In genomic region chr10:3080608-3081007, GRCh38 we compare ENCODE assay signal across 15 cellular contexts. TPM values are rescaled to one million over a fixed set of nuclear protein-coding genes. Genes with fewer than 3 reads are reported as not detected.
DNase-seq lines count a peak whose midpoint lies in the region; ATAC-seq and TF ChIP-seq lines count a peak whose summit lies in the region.
"Had no signal": no experiment of that assay in that cellular context is flagged by ENCODE, and none has a peak within 500 bp of the region (broad histone marks: within the 10 kb centered on the region; RNA-seq: fewer than 3 reads in every experiment).

No MANE protein-coding gene starts in this region.

- H3K9ac ChIP-seq in PC-3 (ENCODE audit: low read length) (no peak overlapping the region), GM23248 (no peak overlapping the region)

- peaks cover 27% of the 10 kb centered on the region for H3K36me3 Mint-ChIP-seq in activated CD4-positive, alpha-beta T cell treated with anti-CD3 and anti-CD28 coated beads, Interleukin-2, amount 10 ng/mL, durations not matched to agents 7 days and 5 days (ENCODE audit: low read depth)

- H3K9me2 ChIP-seq in PC-3 (replicated peaks; ENCODE audit: low read length) (no peaks in the 10 kb centered on the region), GM23248 (ENCODE audit: insufficient read depth) (no peaks in the 10 kb centered on the region)

- ATAC-seq in heart left ventricle (peak; percentile 49 to 59 (median 56)), Right ventricle myocardium inferior (no peak), PC-3 (peak; percentile 40; the same call in 1 of the 2 replicates), omental fat pad (ENCODE audit: low FRiP score) (no peak), upper lobe of left lung (ENCODE audit: low FRiP score in 2 of 2) (no peak)
- ATAC-seq: stimulated activated naive B cell treated with anti-CD40 and anti-IgM and Interleukin-4, amounts not matched to agents 10 μg/mL and 1 μg/mL and 100 μg/mL, for 72 hours had no signal

- H3K27ac ChIP-seq in heart left ventricle, result no peak overlapping the region
- no peak overlapping the region for H3K27ac ChIP-seq in PC-3 (ENCODE audit: low read length)
- no peak overlapping the region for H3K27ac ChIP-seq in upper lobe of left lung
- H3K27ac ChIP-seq in GM23248, result no peak overlapping the region
- H3K27ac ChIP-seq: colonic mucosa had no signal

- no peak for TF ChIP-seq EP300 in upper lobe of left lung (IDR thresholded peaks at IDR 0.05)

- DNase-seq in heart left ventricle (no peak), Right ventricle myocardium inferior (ENCODE audit: missing footprints) (no peak), PC-3 (no peak), fibroblast of pulmonary artery (ENCODE audit: low read depth) (no peak), omental fat pad (ENCODE audit: low spot score) (no peak), upper lobe of left lung (no peak), GM23248 (no peak)
- no peak for DNase-seq in activated CD4-positive, alpha-beta T cell treated with anti-CD3 and anti-CD28 coated beads, Interleukin-2, amount 10 ng/mL, durations not matched to agents 7 days and 5 days
- DNase-seq: activated CD4-positive, alpha-beta T cell treated with anti-CD3 and anti-CD28 coated beads, Interleukin-2, amount 50 U/mL, for 4 hours; activated naive CD4-positive, alpha-beta T cell; colonic mucosa; NCI-H1436; posterior cingulate gyrus; stimulated activated CD4-positive, alpha-beta T cell treated with anti-CD3 and anti-CD28 coated beads, Interleukin-4, amount 100 ng/mL, for 24 hours; stimulated activated naive B cell treated with anti-CD40 and anti-IgM and Interleukin-4, amounts not matched to agents 10 μg/mL and 1 μg/mL and 100 μg/mL, for 72 hours had no signal

- H3K9me3 ChIP-seq in heart left ventricle, result no peaks in the 10 kb centered on the region
- H3K9me3 ChIP-seq in PC-3 (ENCODE audit: low read length), result no peaks in the 10 kb centered on the region
- no peaks in the 10 kb centered on the region for H3K9me3 ChIP-seq in upper lobe of left lung
- H3K9me3 ChIP-seq in GM23248 (ENCODE audit: low read depth), result no peaks in the 10 kb centered on the region
- H3K9me3 ChIP-seq: colonic mucosa had no signal

- WGBS in heart left ventricle, 4 donors, result 42 to 68% (median 46%) methylated on average over 7 of the region's 7 CpGs
- WGBS in upper lobe of left lung, 2 donors, result 83 to 86% methylated on average over 7 of the region's 7 CpGs
- 69 to 73% methylated on average over 7 of the region's 7 CpGs for WGBS in GM23248 (ENCODE audit: low coverage in 1 of 2, low lambda C conversion rate in 2 of 2, missing lambda C conversion rate in 2 of 2), 2 experiments

- in situ Hi-C loops in GM23248 (cut with MboI), result no loop called here

- H2AFZ ChIP-seq in PC-3 (ENCODE audit: low read length) (no peak overlapping the region), GM23248 (no peak overlapping the region)

- no TSS peak for BruUV-seq in PC-3 (replicated peaks; lab: Mats Ljungman, UMichigan)

- TF ChIP-seq POLR2A in heart left ventricle (IDR thresholded peaks at IDR 0.05) (no peak), upper lobe of left lung (IDR thresholded peaks at IDR 0.05) (no peak)

- no peak overlapping the region for H3K4me3 ChIP-seq in heart left ventricle
- no peak overlapping the region for H3K4me3 ChIP-seq in PC-3 (ENCODE audit: low read length)
- no peak overlapping the region for H3K4me3 ChIP-seq in fibroblast of pulmonary artery (replicated peaks; ENCODE audit: low read depth, low read length)
- no peak overlapping the region for H3K4me3 ChIP-seq in upper lobe of left lung
- H3K4me3 ChIP-seq in GM23248, result no peak overlapping the region
- H3K4me3 ChIP-seq: colonic mucosa had no signal

- no peak overlapping the region for H3K4me3 Mint-ChIP-seq in activated CD4-positive, alpha-beta T cell treated with anti-CD3 and anti-CD28 coated beads, Interleukin-2, amount 10 ng/mL, durations not matched to agents 7 days and 5 days
- H3K4me3 Mint-ChIP-seq: stimulated activated naive B cell treated with anti-CD40 and anti-IgM and Interleukin-4, amounts not matched to agents 10 μg/mL and 1 μg/mL and 100 μg/mL, for 72 hours had no signal

- no peaks in the 10 kb centered on the region for H3K9me3 Mint-ChIP-seq in activated CD4-positive, alpha-beta T cell treated with anti-CD3 and anti-CD28 coated beads, Interleukin-2, amount 10 ng/mL, durations not matched to agents 7 days and 5 days
- H3K9me3 Mint-ChIP-seq: stimulated activated naive B cell treated with anti-CD40 and anti-IgM and Interleukin-4, amounts not matched to agents 10 μg/mL and 1 μg/mL and 100 μg/mL, for 72 hours had no signal

- H3K4me1 ChIP-seq in heart left ventricle, result peaks cover 0 to 3% (median 0%) of the 10 kb centered on the region in 12 donors
- H3K4me1 ChIP-seq in PC-3 (ENCODE audit: insufficient read depth, low read length), result peaks cover 26% of the 10 kb centered on the region
- H3K4me1 ChIP-seq in upper lobe of left lung, result no peaks in the 10 kb centered on the region
- no peaks in the 10 kb centered on the region for H3K4me1 ChIP-seq in GM23248 (ENCODE audit: insufficient read depth)
- H3K4me1 ChIP-seq: colonic mucosa had no signal

- H3K27me3 ChIP-seq in heart left ventricle (no peaks in the 10 kb centered on the region), PC-3 (ENCODE audit: low read length) (no peaks in the 10 kb centered on the region), upper lobe of left lung (no peaks in the 10 kb centered on the region), GM23248 (replicated peaks; ENCODE audit: insufficient read depth) (no peaks in the 10 kb centered on the region)
- H3K27me3 ChIP-seq: colonic mucosa had no signal

- no peak overlapping the region for H3K27ac Mint-ChIP-seq in activated CD4-positive, alpha-beta T cell treated with anti-CD3 and anti-CD28 coated beads, Interleukin-2, amount 10 ng/mL, durations not matched to agents 7 days and 5 days
- H3K27ac Mint-ChIP-seq: stimulated activated naive B cell treated with anti-CD40 and anti-IgM and Interleukin-4, amounts not matched to agents 10 μg/mL and 1 μg/mL and 100 μg/mL, for 72 hours had no signal

- CTCF ChIA-PET in PC-3 (lab: Charles Lee), result interaction anchor here (0.9 kb wide), 1 partner anchor 10 kb away, joined by 5 read pairs; no protein-coding TSS in a partner anchor
- CTCF ChIA-PET in activated CD4-positive, alpha-beta T cell treated with anti-CD3 and anti-CD28 coated beads, Interleukin-2, amount 10 ng/mL, durations not matched to agents 7 days and 5 days (lab: Charles Lee), result interaction anchor here (1.6 to 2.4 kb wide), 2 partner anchors 12 to 14 kb away, joined by 4 to 8 read pairs; no protein-coding TSS in a partner anchor

- H3K4me2 ChIP-seq in PC-3 (ENCODE audit: low read length) (no peak overlapping the region), GM23248 (ENCODE audit: unreplicated experiment) (no peak overlapping the region)

- peaks cover 24% of the 10 kb centered on the region for H3K4me1 Mint-ChIP-seq in activated CD4-positive, alpha-beta T cell treated with anti-CD3 and anti-CD28 coated beads, Interleukin-2, amount 10 ng/mL, durations not matched to agents 7 days and 5 days

- POLR2A ChIA-PET in PC-3 (lab: Charles Lee; ENCODE audit: unreplicated experiment), result no interaction called here
- POLR2A ChIA-PET in activated CD4-positive, alpha-beta T cell treated with anti-CD3 and anti-CD28 coated beads, Interleukin-2, amount 10 ng/mL, durations not matched to agents 7 days and 5 days (lab: Charles Lee), result no interaction called here

- no peaks in the 10 kb centered on the region for H3F3A ChIP-seq in PC-3 (ENCODE audit: low read length, unreplicated experiment)
- peaks cover 8% of the 10 kb centered on the region; the same call in 1 of the 2 replicates for H3F3A ChIP-seq in GM23248 (ENCODE audit: insufficient read depth)

- TF ChIP-seq CTCF in heart left ventricle (IDR thresholded peaks at IDR 0.05) (peak in 1 of 12 donors; percentile 20), PC-3 (conservative IDR thresholded peaks at IDR 0.05; ENCODE audit: low read depth, low read length) (no peak; the same call in 1 of the 2 replicates), fibroblast of pulmonary artery (IDR thresholded peaks at IDR 0.05; ENCODE audit: low read length, missing control alignments) (peak; percentile 12), omental fat pad (IDR thresholded peaks at IDR 0.05) (no peak), upper lobe of left lung (IDR thresholded peaks at IDR 0.05) (no peak)

- H3K36me3 ChIP-seq in heart left ventricle (peaks cover 0 to 25% (median 13%) of the 10 kb centered on the region in 9 donors), PC-3 (ENCODE audit: low read depth, low read length) (no peaks in the 10 kb centered on the region), upper lobe of left lung (peaks cover 0 to 4% (median 0%) of the 10 kb centered on the region in 4 donors), GM23248 (ENCODE audit: low read depth) (no peaks in the 10 kb centered on the region)
- H3K36me3 ChIP-seq: colonic mucosa had no signal

- intact Hi-C loops in heart left ventricle (cut with DNase I), result no loop called here
- intact Hi-C loops in Right ventricle myocardium inferior (cut with DNase I), result no loop called here
- intact Hi-C loops in PC-3 (cut with micrococcal nuclease), result loop anchor here (1.0 kb wide), 1 partner anchor 15 kb away; no protein-coding TSS in a partner anchor

- peaks cover 47% of the 10 kb centered on the region for H3K79me2 ChIP-seq in PC-3 (ENCODE audit: low read length)
- H3K79me2 ChIP-seq in GM23248 (ENCODE audit: insufficient read depth), result peaks cover 80% of the 10 kb centered on the region

- no peaks in the 10 kb centered on the region for H3K27me3 Mint-ChIP-seq in activated CD4-positive, alpha-beta T cell treated with anti-CD3 and anti-CD28 coated beads, Interleukin-2, amount 10 ng/mL, durations not matched to agents 7 days and 5 days
- H3K27me3 Mint-ChIP-seq: stimulated activated naive B cell treated with anti-CD40 and anti-IgM and Interleukin-4, amounts not matched to agents 10 μg/mL and 1 μg/mL and 100 μg/mL, for 72 hours had no signal

- H4K20me1 ChIP-seq in PC-3 (ENCODE audit: low read length) (peaks cover 5% of the 10 kb centered on the region; the same call in 1 of the 2 replicates), GM23248 (ENCODE audit: insufficient read depth) (no peaks in the 10 kb centered on the region)

RNA-seq across cellular contexts. Expression of gene PFKP, which starts 13.3 kb away (rescaled TPM):
- total RNA-seq in heart left ventricle, result 100 to 1,000 TPM; 141 to 318 (median 183) TPM
- polyA plus RNA-seq in heart left ventricle, result 100 to 1,000 TPM in 1 of 2 donors, 10 to 100 TPM in 1; 68.0 to 231 TPM
- 181 TPM for total RNA-seq in Right ventricle myocardium inferior
- total RNA-seq in PC-3 (2014; rRNA removed), result 140 and 172 TPM in 2 replicates
- total RNA-seq in omental fat pad, result 10 to 100 TPM; 22.2 to 83.9 (median 34.0) TPM
- 100 to 1,000 TPM; 173 to 178 TPM for total RNA-seq in activated CD4-positive, alpha-beta T cell treated with anti-CD3 and anti-CD28 coated beads, Interleukin-2, amount 10 ng/mL, durations not matched to agents 7 days and 5 days
- total RNA-seq in upper lobe of left lung, result 10 to 100 TPM; 18.9 to 42.1 (median 30.8) TPM
- total RNA-seq in GM23248 (2014; rRNA removed; shearing (Covaris generic)), result 137 and 159 TPM in 2 replicates
- 133 TPM in 2 replicates for polyA plus RNA-seq in GM23248 (2016; fragmentation: Nextera tagmentation; extraction: Ambion mirVana)

Comparison
In these comparisons a context has a peak if more than half of its experiments do, and no peak if none do; other contexts are left out.
1. ATAC-seq: peak in heart left ventricle (4 of 4) and PC-3 (single experiment); none in Right ventricle myocardium inferior (single experiment), omental fat pad (single experiment) and upper lobe of left lung (0 of 2).